ENCODE assay signal across 35 cellular contexts in genomic region chr5:95967236-95967635, GRCh38.
"Had no signal": no experiment of that assay in that cellular context is flagged by ENCODE, and none has a peak within 500 bp of the region (broad histone marks: within the 10 kb centered on the region; RNA-seq: fewer than 3 reads in every experiment).

No MANE protein-coding gene starts in this region.

- H3K4me3 ChIP-seq: MG63 had no signal

- H3K27me3 ChIP-seq: MG63 had no signal

- DNase-seq: Karpas-422, Kasumi-1, MG63, MM.1S, MV-4-11, NCI-H1048, NCI-H1092, NCI-H1092 treated with DMSO at 0.1 percent for 48 hours, NCI-H1105, NCI-H1105 treated with DMSO at 0.1 percent for 48 hours, NCI-H1417, NCI-H1417 treated with DMSO at 0.1 percent for 48 hours, NCI-H1436, NCI-H1436 treated with DMSO at 0.1 percent for 48 hours, NCI-H146, NCI-H1694, NCI-H1694 treated with DMSO at 0.1 percent for 48 hours, NCI-H187, NCI-H187 treated with DMSO at 0.1 percent for 48 hours, NCI-H1930, NCI-H2029, NCI-H2029 treated with DMSO at 0.1 percent for 48 hours, NCI-H2081, NCI-H2081 treated with DMSO at 0.1 percent for 48 hours, NCI-H2107, NCI-H2171, NCI-H2171 treated with DMSO at 0.1 percent for 48 hours, NCI-H2227 treated with DMSO at 0.1 percent for 48 hours, NCI-H226, NCI-H345, NCI-H446, NCI-H446 treated with DMSO at 0.1 percent for 48 hours, NCI-H510A, NCI-H510A treated with DMSO at 0.1 percent for 48 hours, NCI-H524 had no signal
